Comparison of ENCODE assay signal across 8 cellular contexts in the genomic region with DNA sequence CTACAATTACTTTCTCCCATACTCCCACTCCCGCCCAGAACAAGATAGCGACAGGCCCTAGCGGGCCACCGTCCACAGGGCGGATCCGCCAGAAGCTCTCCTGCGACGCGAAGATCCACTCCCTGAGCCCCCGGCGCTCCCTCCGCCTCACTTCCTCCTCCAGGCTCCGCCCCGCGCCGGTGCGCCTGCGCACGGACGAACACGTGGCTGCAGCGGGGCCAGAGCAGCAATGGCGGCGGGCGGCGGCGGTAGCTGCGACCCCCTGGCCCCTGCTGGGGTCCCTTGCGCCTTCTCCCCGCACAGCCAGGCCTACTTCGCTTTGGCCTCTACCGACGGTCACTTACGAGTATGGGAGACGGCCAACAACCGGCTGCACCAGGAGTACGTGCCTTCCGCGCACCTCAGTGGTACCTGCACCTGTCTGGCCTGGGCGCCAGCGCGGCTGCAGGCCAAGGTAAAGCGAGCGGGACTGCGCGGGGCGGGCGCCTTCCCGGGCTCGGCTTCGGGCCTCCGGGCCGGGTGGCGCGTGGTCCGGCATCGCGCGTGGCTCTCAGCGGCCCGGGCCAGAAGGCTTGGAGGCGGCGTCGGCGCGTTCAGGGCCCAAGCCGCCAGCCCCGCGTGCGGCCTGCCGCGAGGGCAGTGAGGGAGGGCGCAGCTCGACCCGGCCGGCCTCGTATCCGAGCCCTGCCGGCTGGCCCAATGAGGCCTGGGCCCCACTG. TPM values are rescaled to one million over a fixed set of nuclear protein-coding genes. Genes with fewer than 3 reads are reported as not detected.
DNase-seq lines count a peak whose midpoint lies in the region; ATAC-seq and TF ChIP-seq lines count a peak whose summit lies in the region.

A gene with protein sequence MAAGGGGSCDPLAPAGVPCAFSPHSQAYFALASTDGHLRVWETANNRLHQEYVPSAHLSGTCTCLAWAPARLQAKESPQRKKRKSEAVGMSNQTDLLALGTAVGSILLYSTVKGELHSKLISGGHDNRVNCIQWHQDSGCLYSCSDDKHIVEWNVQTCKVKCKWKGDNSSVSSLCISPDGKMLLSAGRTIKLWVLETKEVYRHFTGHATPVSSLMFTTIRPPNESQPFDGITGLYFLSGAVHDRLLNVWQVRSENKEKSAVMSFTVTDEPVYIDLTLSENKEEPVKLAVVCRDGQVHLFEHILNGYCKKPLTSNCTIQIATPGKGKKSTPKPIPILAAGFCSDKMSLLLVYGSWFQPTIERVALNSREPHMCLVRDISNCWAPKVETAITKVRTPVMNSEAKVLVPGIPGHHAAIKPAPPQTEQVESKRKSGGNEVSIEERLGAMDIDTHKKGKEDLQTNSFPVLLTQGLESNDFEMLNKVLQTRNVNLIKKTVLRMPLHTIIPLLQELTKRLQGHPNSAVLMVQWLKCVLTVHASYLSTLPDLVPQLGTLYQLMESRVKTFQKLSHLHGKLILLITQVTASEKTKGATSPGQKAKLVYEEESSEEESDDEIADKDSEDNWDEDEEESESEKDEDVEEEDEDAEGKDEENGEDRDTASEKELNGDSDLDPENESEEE (plus strand): TSS at position 198 of the 719 bp plus-strand sequence. CDS start 32 bp downstream, at position 230.

- peak; percentile 91 for ATAC-seq in GM21723 (IDR thresholded peaks at IDR 0.05; ENCODE audit: unreplicated experiment)
- ATAC-seq in Panc1, result peak; percentile 97
- ATAC-seq in activated T-cell treated with anti-CD3 and anti-CD28 coated beads, Interleukin-2, amount 50 U/mL, for 4 hours, result peak; percentile 89 to 90
- ATAC-seq in esophagus mucosa, result peak; percentile 99

- TF ChIP-seq CTCF in Panc1 (IDR thresholded peaks at IDR 0.05), result no peak

- H3K4me1 Mint-ChIP-seq in activated T-cell treated with anti-CD3 and anti-CD28 coated beads, Interleukin-2, amount 50 U/mL, for 4 hours (ENCODE audit: low read depth), result peaks cover 34% of the 10 kb centered on the region

- H3K4me1 ChIP-seq in Panc1 (ENCODE audit: control insufficient read depth, insufficient read depth, low read length), result peaks cover 33% of the 10 kb centered on the region
- peaks cover 7 to 29% of the 10 kb centered on the region in 2 donors for H3K4me1 ChIP-seq in muscle layer of duodenum (ENCODE audit: control insufficient read depth in 1 of 2, insufficient read depth in 2 of 2, low read length in 2 of 2)

- in situ Hi-C loops in Panc1 (cut with HindIII; ENCODE audit: low pct_unique_long_range_greater_than_20kb, low sequenced_read_pairs), result no loop called here

- H3K27me3 ChIP-seq in Panc1 (ENCODE audit: control insufficient read depth, insufficient read depth, low read length) (no peaks in the 10 kb centered on the region), muscle layer of duodenum (ENCODE audit: low read depth, low read length) (no peaks in the 10 kb centered on the region)

- peak within 1 kb of the TSS; percentile 98 for H3K4me3 Mint-ChIP-seq in activated T-cell treated with anti-CD3 and anti-CD28 coated beads, Interleukin-2, amount 50 U/mL, for 4 hours

- intact Hi-C loops in Panc1 (cut with micrococcal nuclease; ENCODE audit: unreplicated experiment), result no loop called here

- H3K36me3 Mint-ChIP-seq in activated T-cell treated with anti-CD3 and anti-CD28 coated beads, Interleukin-2, amount 50 U/mL, for 4 hours (ENCODE audit: insufficient read depth), result peaks cover 19% of the 10 kb centered on the region

- H3K36me3 ChIP-seq in Panc1 (ENCODE audit: control insufficient read depth, insufficient read depth, low read length) (peaks cover 7% of the 10 kb centered on the region; the same call in 1 of the 2 replicates), muscle layer of duodenum (ENCODE audit: control insufficient read depth in 1 of 2, insufficient read depth in 2 of 2, low read length in 2 of 2) (no peaks in the 10 kb centered on the region)

- H3K9me3 ChIP-seq in Panc1 (ENCODE audit: control insufficient read depth, insufficient read depth, low read depth, low read length), result no peaks in the 10 kb centered on the region
- no peaks in the 10 kb centered on the region for H3K9me3 ChIP-seq in muscle layer of duodenum (ENCODE audit: control insufficient read depth in 1 of 2, low read length in 2 of 2)

- H3K27me3 Mint-ChIP-seq in activated T-cell treated with anti-CD3 and anti-CD28 coated beads, Interleukin-2, amount 50 U/mL, for 4 hours (ENCODE audit: low read depth), result no peaks in the 10 kb centered on the region

- CTCF ChIA-PET in Panc1 (lab: Charles Lee), result no interaction called here

- BruUV-seq in Panc1 (replicated peaks; lab: Mats Ljungman, UMichigan), result no TSS peak

- POLR2A ChIA-PET in Panc1 (lab: Charles Lee), result interaction anchor here (0.6 to 1.0 kb wide), 4 partner anchors 13 to 44 kb away, joined by 3 to 7 read pairs (median 4); no protein-coding TSS in a partner anchor

- no peaks in the 10 kb centered on the region for H3K9me3 Mint-ChIP-seq in activated T-cell treated with anti-CD3 and anti-CD28 coated beads, Interleukin-2, amount 50 U/mL, for 4 hours

- peak within 1 kb of the TSS; percentile 92 for H3K27ac ChIP-seq in Panc1 (ENCODE audit: low read length)
- H3K27ac ChIP-seq in muscle layer of duodenum (ENCODE audit: low read length), result peak within 1 kb of the TSS; percentile 67

- DNase-seq in DMS53 (lab: John Stamatoyannopoulos, UW) (peak; percentile 98), KG1 (lab: John Stamatoyannopoulos, UW) (peak; percentile 97), Panc1 (ENCODE audit: low read depth, low spot score) (peak; percentile 98)
- peak; percentile 97 for DNase-seq in activated T-cell treated with anti-CD3 and anti-CD28 coated beads, Interleukin-2, amount 50 U/mL, for 4 hours
- peak; percentile 96 to 98 for DNase-seq in stimulated activated CD8-positive, alpha-beta memory T cell treated with anti-CD3 and anti-CD28 coated beads, Interleukin-7, amount 100 ng/mL, for 4 hours (ENCODE audit: low read depth in 2 of 2)

- H3K4me3 ChIP-seq in Panc1 (ENCODE audit: low read depth in 2 of 2, low read length in 2 of 2) (peak within 1 kb of the TSS; percentile 90 to 97), muscle layer of duodenum (ENCODE audit: low read depth in 1 of 2, low read length in 2 of 2) (peak within 1 kb of the TSS; percentile 93 to 97)

RNA-seq across cellular contexts. Expression of the gene that starts here (rescaled TPM):
- 86.5 TPM for total RNA-seq in Panc1 (2021; ENCODE audit: unreplicated experiment)
- 26.6 TPM for polyA plus RNA-seq in Panc1 (2012; ENCODE audit: insufficient read length)
- 100 to 1,000 TPM; 230 to 254 (median 250) TPM for total RNA-seq in activated T-cell treated with anti-CD3 and anti-CD28 coated beads, Interleukin-2, amount 50 U/mL, for 4 hours
- total RNA-seq in esophagus mucosa, result 44.9 TPM

Comparison
In these comparisons a context has a peak if more than half of its experiments do, and no peak if none do; other contexts are left out.
1. Peak in every context shown above with its lines: DNase-seq, ATAC-seq, H3K4me3 ChIP-seq and H3K27ac ChIP-seq.